In genomic region chr14:24431569-24432258, GRCh38 we compare ENCODE assay signal across 8 cellular contexts. TPM values are rescaled to one million over a fixed set of nuclear protein-coding genes. Genes with fewer than 3 reads are reported as not detected.
DNase-seq lines count a peak whose midpoint lies in the region; ATAC-seq and TF ChIP-seq lines count a peak whose summit lies in the region.

No MANE protein-coding gene starts in this region.

- no peak overlapping the region for H3K23ac ChIP-seq in H9 (ENCODE audit: insufficient read length, low read depth, low read length)

- H2BK20ac ChIP-seq in H9 (ENCODE audit: low read depth, low read length, poor library complexity, severe bottlenecking) = no peak overlapping the region

- no peak overlapping the region for H2BK5ac ChIP-seq in H9 (ENCODE audit: insufficient read length, low read length)

- DNase-seq in GDM1 (lab: John Stamatoyannopoulos, UW) = peak; percentile 87
- DNase-seq in H9 = peak; percentile 97
- peak; percentile 83 for DNase-seq in M059J (ENCODE audit: low read depth)
- peak; percentile 88 for DNase-seq in SHP77 treated with DMSO at 0.1 percent for 48 hours (lab: John Stamatoyannopoulos, UW)
- DNase-seq in activated gamma-delta T cell (lab: John Stamatoyannopoulos, UW) = peak; percentile 24
- DNase-seq in foreskin keratinocyte = peak; percentile 71 to 82
- peak in 52 of 56 donors; percentile 13 to 87 (median 56) for DNase-seq in nucleus accumbens (lab: John Stamatoyannopoulos, UW)
- peak in 46 of 49 donors; percentile 20 to 88 (median 64) for DNase-seq in substantia nigra (lab: John Stamatoyannopoulos, UW)

- no peak overlapping the region for H4K91ac ChIP-seq in H9 (ENCODE audit: insufficient read length, low read depth, low read length)

- peaks cover 6% of the 10 kb centered on the region for H3K27me3 Mint-ChIP-seq in H9 (ENCODE audit: low read depth)

- H3K14ac ChIP-seq in H9 (ENCODE audit: insufficient read depth, low read length) = no peak overlapping the region

- no peak overlapping the region for H3K4ac ChIP-seq in H9 (ENCODE audit: low read depth, low read length)

- H4K20me1 ChIP-seq in H9 (ENCODE audit: control insufficient read depth, insufficient read depth, insufficient read length) = peaks cover 2% of the 10 kb centered on the region

- no peak overlapping the region for H4K8ac ChIP-seq in H9 (replicated peaks; ENCODE audit: insufficient read length, low read depth, low read length)

- no peak overlapping the region for H2BK120ac ChIP-seq in H9 (ENCODE audit: low read depth, low read length, poor library complexity, severe bottlenecking)

- no peak overlapping the region for H2AFZ ChIP-seq in H9 (ENCODE audit: low read length)

- H3K4me1 Mint-ChIP-seq in H9 = peaks cover 27 to 28% of the 10 kb centered on the region in 2 experiments

- no peak overlapping the region for H2BK15ac ChIP-seq in H9 (ENCODE audit: low read depth, low read length)

- no peaks in the 10 kb centered on the region for H3K9me3 ChIP-seq in H9 (ENCODE audit: control insufficient read depth, low read depth, low read length)

- no peak overlapping the region for H3K4me2 ChIP-seq in H9 (ENCODE audit: insufficient read depth, insufficient read length, low read length)

- H3K79me1 ChIP-seq in H9 (ENCODE audit: insufficient read depth, low read depth, low read length, poor library complexity, severe bottlenecking) = no peaks in the 10 kb centered on the region

- H3K27me3 ChIP-seq in H9 (ENCODE audit: insufficient read depth, low read length) (no peaks in the 10 kb centered on the region), foreskin keratinocyte (no peaks in the 10 kb centered on the region)

- H3K27ac ChIP-seq in H9 (ENCODE audit: insufficient read length, low read depth, low read length) = no peak overlapping the region
- no peak overlapping the region for H3K27ac ChIP-seq in foreskin keratinocyte
- H3K27ac ChIP-seq in substantia nigra (ENCODE audit: low read depth, low read length, poor library complexity, severe bottlenecking) = no peak overlapping the region

- peak overlapping the region; percentile 75 to 85 for H3K4me3 Mint-ChIP-seq in H9

- peak; percentile 81 for ATAC-seq in foreskin keratinocyte

- H3K9me3 Mint-ChIP-seq in H9 = no peaks in the 10 kb centered on the region

- peaks cover 3% of the 10 kb centered on the region; the same call in 1 of the 2 replicates for H3K4me1 ChIP-seq in H9 (ENCODE audit: insufficient read depth, low read length)
- H3K4me1 ChIP-seq in foreskin keratinocyte = peaks cover 14% of the 10 kb centered on the region

- peaks cover 0 to 25% (median 21%) of the 10 kb centered on the region in 3 experiments; a peak in 5 of 7 replicates for H3K36me3 Mint-ChIP-seq in H9 (ENCODE audit: insufficient read depth in 1 of 3, low read depth in 3 of 3)

- H2AK5ac ChIP-seq in H9 (ENCODE audit: insufficient read length, low read length) = no peak overlapping the region

- H3T11ph ChIP-seq in H9 (ENCODE audit: low read length) = no peak overlapping the region

- peak overlapping the region in 2 of 3 experiments; percentile 40 to 72; a peak in 2 of 7 replicates for H3K27ac Mint-ChIP-seq in H9

- peaks cover 7% of the 10 kb centered on the region for H3K23me2 ChIP-seq in H9 (ENCODE audit: insufficient read length, low read depth, low read length, poor library complexity, severe bottlenecking)

- no peak overlapping the region for H4K5ac ChIP-seq in H9 (ENCODE audit: insufficient read length, low read depth, low read length)

- H3K9ac ChIP-seq in H9 (ENCODE audit: extremely low read depth, insufficient read length, low read length) = no peak overlapping the region

- TF ChIP-seq CTCF in H9 (conservative IDR thresholded peaks at IDR 0.05) (peak; percentile 99), foreskin keratinocyte (conservative IDR thresholded peaks at IDR 0.05) (peak; percentile 99)

- H2BK12ac ChIP-seq in H9 (ENCODE audit: insufficient read length, low read depth, low read length) = no peak overlapping the region

- H3K79me2 ChIP-seq in H9 (ENCODE audit: insufficient read depth, low read length) = no peaks in the 10 kb centered on the region

- no peak overlapping the region for H3K56ac ChIP-seq in H9 (ENCODE audit: insufficient read length, low read depth, low read length)

- WGBS in H9 (ENCODE audit: extremely low coverage, insufficient read length, low lambda C conversion rate) = no CpG with 5 or more reads among the region's 15 CpGs

- no peak overlapping the region for H3K18ac ChIP-seq in H9 (ENCODE audit: insufficient read length, low read depth, low read length)

RNA-seq across cellular contexts. Expression of gene KHNYN, which starts 2.0 kb away (rescaled TPM):
- total RNA-seq in H9 (2021) (30.0 and 31.3 TPM in 2 replicates), foreskin keratinocyte (51.5 and 55.4 TPM in 2 replicates)
- 12.9 and 18.4 TPM in 2 replicates for total RNA-seq in M059J (2014; rRNA removed; shearing (Covaris generic))
- polyA plus RNA-seq in foreskin keratinocyte = 18.7 and 21.0 TPM in 2 replicates

RNA-seq across cellular contexts. Expression of gene CBLN3, which starts 2.2 kb away (rescaled TPM):
- total RNA-seq in H9 (2021) (0.39 and 0.44 TPM in 2 replicates), foreskin keratinocyte (0.42 and 1.2 TPM in 2 replicates)
- total RNA-seq in M059J (2014; rRNA removed; shearing (Covaris generic)) = 0.15 and 1.2 TPM in 2 replicates
- polyA plus RNA-seq in foreskin keratinocyte = 0.47 and 1.3 TPM in 2 replicates

RNA-seq across cellular contexts. Expression of gene SDR39U1, which starts 10.9 kb away (rescaled TPM):
- total RNA-seq in H9 (2021) (56.2 and 65.0 TPM in 2 replicates), foreskin keratinocyte (15.1 and 21.1 TPM in 2 replicates)
- total RNA-seq in M059J (2014; rRNA removed; shearing (Covaris generic)) = 12.4 and 13.2 TPM in 2 replicates
- 33.1 and 42.8 TPM in 2 replicates for polyA plus RNA-seq in foreskin keratinocyte

RNA-seq across cellular contexts. Expression of gene NYNRIN, which starts 32.9 kb away (rescaled TPM):
- total RNA-seq in H9 (2021) (18.1 and 18.7 TPM in 2 replicates), foreskin keratinocyte (11.1 and 16.3 TPM in 2 replicates)
- not detected in 2 replicates for total RNA-seq in M059J (2014; rRNA removed; shearing (Covaris generic))
- 4.7 and 6.0 TPM in 2 replicates for polyA plus RNA-seq in foreskin keratinocyte

Comparison
In these comparisons a context has a peak if more than half of its experiments do, and no peak if none do; other contexts are left out.
1. DNase-seq: peak in every context shown above with its lines; median percentile 97 in H9; 88 in SHP77 treated with DMSO at 0.1 percent for 48 hours; 87 in GDM1; 83 in M059J; 76 in foreskin keratinocyte; 64 in substantia nigra; 56 in nucleus accumbens; 24 in activated gamma-delta T cell.